1 cellular context compared by ENCODE assay signal in the genomic region with DNA sequence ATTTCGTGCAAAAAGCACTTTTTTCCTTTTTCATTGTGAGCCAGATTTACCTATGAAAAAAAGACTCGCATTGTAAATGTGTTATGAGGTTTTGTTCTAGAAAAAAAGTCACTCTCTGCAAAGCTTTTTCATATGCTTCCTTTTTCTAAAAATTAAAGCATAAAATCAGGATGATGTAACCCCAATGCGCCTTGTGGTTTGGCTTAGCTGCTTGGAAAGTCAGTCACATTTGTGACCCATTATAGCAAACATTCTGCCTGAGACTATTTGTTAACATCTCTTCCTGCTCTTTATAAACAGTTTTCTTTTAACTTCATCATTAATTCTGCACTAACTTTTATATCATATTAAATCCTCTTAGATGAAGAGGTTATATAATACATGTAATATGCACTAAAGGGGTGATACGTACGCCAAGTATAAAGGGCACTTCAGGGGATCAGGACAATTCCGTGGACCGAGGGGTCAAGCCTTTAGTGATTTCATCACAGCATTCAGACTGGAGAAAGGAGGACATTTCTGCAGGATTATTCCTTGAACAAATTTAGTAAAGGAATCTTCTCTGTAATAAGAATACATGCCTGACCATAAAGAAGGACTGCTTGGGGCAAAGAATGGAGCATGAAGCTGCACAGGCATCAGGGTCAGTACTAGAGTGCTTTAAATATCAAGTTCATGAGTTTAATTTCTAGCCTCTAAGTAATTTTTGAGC.
TF ChIP-seq lines count a peak whose summit lies in the region.

No MANE protein-coding gene starts in this region.

TF ChIP-seq in SK-N-SH, 30 proteins besides CTCF, POLR2A, EP300 and RAD21 (continued from another document):
- TF ChIP-seq, protein P1, sequence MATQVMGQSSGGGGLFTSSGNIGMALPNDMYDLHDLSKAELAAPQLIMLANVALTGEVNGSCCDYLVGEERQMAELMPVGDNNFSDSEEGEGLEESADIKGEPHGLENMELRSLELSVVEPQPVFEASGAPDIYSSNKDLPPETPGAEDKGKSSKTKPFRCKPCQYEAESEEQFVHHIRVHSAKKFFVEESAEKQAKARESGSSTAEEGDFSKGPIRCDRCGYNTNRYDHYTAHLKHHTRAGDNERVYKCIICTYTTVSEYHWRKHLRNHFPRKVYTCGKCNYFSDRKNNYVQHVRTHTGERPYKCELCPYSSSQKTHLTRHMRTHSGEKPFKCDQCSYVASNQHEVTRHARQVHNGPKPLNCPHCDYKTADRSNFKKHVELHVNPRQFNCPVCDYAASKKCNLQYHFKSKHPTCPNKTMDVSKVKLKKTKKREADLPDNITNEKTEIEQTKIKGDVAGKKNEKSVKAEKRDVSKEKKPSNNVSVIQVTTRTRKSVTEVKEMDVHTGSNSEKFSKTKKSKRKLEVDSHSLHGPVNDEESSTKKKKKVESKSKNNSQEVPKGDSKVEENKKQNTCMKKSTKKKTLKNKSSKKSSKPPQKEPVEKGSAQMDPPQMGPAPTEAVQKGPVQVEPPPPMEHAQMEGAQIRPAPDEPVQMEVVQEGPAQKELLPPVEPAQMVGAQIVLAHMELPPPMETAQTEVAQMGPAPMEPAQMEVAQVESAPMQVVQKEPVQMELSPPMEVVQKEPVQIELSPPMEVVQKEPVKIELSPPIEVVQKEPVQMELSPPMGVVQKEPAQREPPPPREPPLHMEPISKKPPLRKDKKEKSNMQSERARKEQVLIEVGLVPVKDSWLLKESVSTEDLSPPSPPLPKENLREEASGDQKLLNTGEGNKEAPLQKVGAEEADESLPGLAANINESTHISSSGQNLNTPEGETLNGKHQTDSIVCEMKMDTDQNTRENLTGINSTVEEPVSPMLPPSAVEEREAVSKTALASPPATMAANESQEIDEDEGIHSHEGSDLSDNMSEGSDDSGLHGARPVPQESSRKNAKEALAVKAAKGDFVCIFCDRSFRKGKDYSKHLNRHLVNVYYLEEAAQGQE (IDR thresholded peaks at IDR 0.05; ENCODE audit: low read depth, low read length), result no peak
- TF ChIP-seq, protein P2, sequence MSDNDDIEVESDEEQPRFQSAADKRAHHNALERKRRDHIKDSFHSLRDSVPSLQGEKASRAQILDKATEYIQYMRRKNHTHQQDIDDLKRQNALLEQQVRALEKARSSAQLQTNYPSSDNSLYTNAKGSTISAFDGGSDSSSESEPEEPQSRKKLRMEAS (IDR thresholded peaks at IDR 0.05; ENCODE audit: low read depth), result no peak
- TF ChIP-seq, protein P3, sequence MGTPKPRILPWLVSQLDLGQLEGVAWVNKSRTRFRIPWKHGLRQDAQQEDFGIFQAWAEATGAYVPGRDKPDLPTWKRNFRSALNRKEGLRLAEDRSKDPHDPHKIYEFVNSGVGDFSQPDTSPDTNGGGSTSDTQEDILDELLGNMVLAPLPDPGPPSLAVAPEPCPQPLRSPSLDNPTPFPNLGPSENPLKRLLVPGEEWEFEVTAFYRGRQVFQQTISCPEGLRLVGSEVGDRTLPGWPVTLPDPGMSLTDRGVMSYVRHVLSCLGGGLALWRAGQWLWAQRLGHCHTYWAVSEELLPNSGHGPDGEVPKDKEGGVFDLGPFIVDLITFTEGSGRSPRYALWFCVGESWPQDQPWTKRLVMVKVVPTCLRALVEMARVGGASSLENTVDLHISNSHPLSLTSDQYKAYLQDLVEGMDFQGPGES (IDR thresholded peaks at IDR 0.05; ENCODE audit: low read depth, low read length), result no peak
- TF ChIP-seq TEAD4 (IDR thresholded peaks at IDR 0.05; ENCODE audit: borderline replicate concordance, insufficient read depth) (peak; percentile 63; the same call in 1 of the 2 replicates), NRF1 (IDR thresholded peaks at IDR 0.05; ENCODE audit: low read depth, low read length) (no peak), TCF12 (IDR thresholded peaks at IDR 0.05) (peak; percentile 90), TAF1 (IDR thresholded peaks at IDR 0.05; ENCODE audit: borderline replicate concordance, low read depth, low read length) (no peak), RFX5 (IDR thresholded peaks at IDR 0.05; ENCODE audit: low read length) (no peak), RXRA (IDR thresholded peaks at IDR 0.05; ENCODE audit: borderline replicate concordance, low read depth) (peak; percentile 35; the same call in 1 of the 2 replicates), RCOR1 (IDR thresholded peaks at IDR 0.05; ENCODE audit: low read length) (no peak), SMC3 (IDR thresholded peaks at IDR 0.05; ENCODE audit: low read depth, low read length) (no peak), EZH2phosphoT487 (IDR thresholded peaks at IDR 0.05; ENCODE audit: borderline replicate concordance, low read depth) (no peak), YY1 (IDR thresholded peaks at IDR 0.05; ENCODE audit: low read depth) (no peak), MEF2A (IDR thresholded peaks at IDR 0.05; ENCODE audit: borderline replicate concordance, low read depth) (no peak), FOSL2 (IDR thresholded peaks at IDR 0.05; ENCODE audit: borderline replicate concordance, low read depth) (peak; percentile 46; the same call in 1 of the 2 replicates), GATA2 (CRISPR knock-in tag; IDR thresholded peaks at IDR 0.05) (no peak), ELF1 (IDR thresholded peaks at IDR 0.05) (no peak), FOXJ3 (CRISPR knock-in tag; IDR thresholded peaks at IDR 0.05) (no peak), NFIC (IDR thresholded peaks at IDR 0.05; ENCODE audit: borderline replicate concordance) (peak; percentile 94), MXI1 (IDR thresholded peaks at IDR 0.05; ENCODE audit: low read depth, low read length) (no peak), CHD2 (IDR thresholded peaks at IDR 0.05; ENCODE audit: low read length, partially characterized antibody) (no peak)
- TF ChIP-seq, protein P4, sequence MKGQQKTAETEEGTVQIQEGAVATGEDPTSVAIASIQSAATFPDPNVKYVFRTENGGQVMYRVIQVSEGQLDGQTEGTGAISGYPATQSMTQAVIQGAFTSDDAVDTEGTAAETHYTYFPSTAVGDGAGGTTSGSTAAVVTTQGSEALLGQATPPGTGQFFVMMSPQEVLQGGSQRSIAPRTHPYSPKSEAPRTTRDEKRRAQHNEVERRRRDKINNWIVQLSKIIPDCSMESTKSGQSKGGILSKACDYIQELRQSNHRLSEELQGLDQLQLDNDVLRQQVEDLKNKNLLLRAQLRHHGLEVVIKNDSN (IDR thresholded peaks at IDR 0.05; ENCODE audit: borderline replicate concordance, low read depth), result no peak
- TF ChIP-seq, protein P5, sequence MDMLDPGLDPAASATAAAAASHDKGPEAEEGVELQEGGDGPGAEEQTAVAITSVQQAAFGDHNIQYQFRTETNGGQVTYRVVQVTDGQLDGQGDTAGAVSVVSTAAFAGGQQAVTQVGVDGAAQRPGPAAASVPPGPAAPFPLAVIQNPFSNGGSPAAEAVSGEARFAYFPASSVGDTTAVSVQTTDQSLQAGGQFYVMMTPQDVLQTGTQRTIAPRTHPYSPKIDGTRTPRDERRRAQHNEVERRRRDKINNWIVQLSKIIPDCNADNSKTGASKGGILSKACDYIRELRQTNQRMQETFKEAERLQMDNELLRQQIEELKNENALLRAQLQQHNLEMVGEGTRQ (IDR thresholded peaks at IDR 0.05; ENCODE audit: borderline replicate concordance, low read depth, low read length), result no peak
